In genomic region chr20:60268502-60268901, GRCh38 we compare ENCODE assay signal across 12 cellular contexts.
"Had no signal": no experiment of that assay in that cellular context is flagged by ENCODE, and none has a peak within 500 bp of the region (broad histone marks: within the 10 kb centered on the region; RNA-seq: fewer than 3 reads in every experiment).

No MANE protein-coding gene starts in this region.

- DNase-seq: aorta; dorsolateral prefrontal cortex; esophagus squamous epithelium; foreskin melanocyte; head of caudate nucleus; left lung; nucleus accumbens; stimulated activated CD4-positive, alpha-beta T cell treated with anti-CD3 and anti-CD28 coated beads, Interleukin-2, amount 100 ng/mL, for 24 hours; stimulated activated naive CD4-positive, alpha-beta T cell treated with Interleukin-2 at 50 U/mL for 16 hours; upper lobe of right lung had no signal

- H3K27me3 ChIP-seq: breast epithelium, left lung, upper lobe of right lung had no signal

- FAIRE-seq: islet of Langerhans had no signal

- H3K36me3 ChIP-seq: breast epithelium, esophagus squamous epithelium, left lung, upper lobe of right lung had no signal

- H3K4me3 ChIP-seq: breast epithelium, dorsolateral prefrontal cortex, esophagus squamous epithelium, left lung, upper lobe of right lung had no signal

- H3K27ac ChIP-seq: breast epithelium, dorsolateral prefrontal cortex, esophagus squamous epithelium, left lung, upper lobe of right lung had no signal

- H3K9me3 ChIP-seq: breast epithelium, esophagus squamous epithelium, left lung, upper lobe of right lung had no signal

- H3K4me1 ChIP-seq: breast epithelium, esophagus squamous epithelium, left lung, upper lobe of right lung had no signal
